Comparison of ENCODE assay signal across 8 cellular contexts in genomic region chr3:138118863-138119766, GRCh38. TPM values are rescaled to one million over a fixed set of nuclear protein-coding genes. Genes with fewer than 3 reads are reported as not detected.
DNase-seq lines count a peak whose midpoint lies in the region; ATAC-seq and TF ChIP-seq lines count a peak whose summit lies in the region.

No MANE protein-coding gene starts in this region.

- POLR2A ChIA-PET in HEK293 (lab: Yijun Ruan, JAX): interaction anchor here (0.6 kb wide), 1 partner anchor 145 kb away, joined by 4 read pairs; no protein-coding TSS in a partner anchor

- H3K36me3 Mint-ChIP-seq in progenitor cell of endocrine pancreas (ENCODE audit: insufficient read depth): peaks cover 6% of the 10 kb centered on the region

- H3K4me3 ChIP-seq in HEK293 (ENCODE audit: low read depth, low read length): no peak overlapping the region

- ATAC-seq in Right ventricle myocardium superior (ENCODE audit: poor library complexity) (peak; percentile 56), GM18858 (IDR thresholded peaks at IDR 0.05; ENCODE audit: unreplicated experiment) (no peak)

- TF ChIP-seq CTCF in HEK293 (tag by site-specific recombination; IDR thresholded peaks at IDR 0.05) (peak; percentile 42), progenitor cell of endocrine pancreas (IDR thresholded peaks at IDR 0.05; ENCODE audit: unreplicated experiment) (peak; percentile 77)

- intact Hi-C loops in Right ventricle myocardium superior (cut with DNase I): loop anchor here (2.0 kb wide), 1 partner anchor 50 kb away; no protein-coding TSS in a partner anchor

- DNase-seq in GF-D8 (lab: John Stamatoyannopoulos, UW): peak; percentile 13
- DNase-seq in MV-4-11 (lab: John Stamatoyannopoulos, UW): peak; percentile 44
- DNase-seq in SHP77 (lab: John Stamatoyannopoulos, UW): peak; percentile 67 to 79
- DNase-seq in activated naive CD4-positive, alpha-beta T cell treated with anti-CD3 and anti-CD28 coated beads, Interleukin-2, amount 50 U/mL, for 16 hours: peak; percentile 51
- peak; percentile 74 for DNase-seq in Right ventricle myocardium superior
- DNase-seq in progenitor cell of endocrine pancreas (ENCODE audit: low spot score, unreplicated experiment): peak; percentile 69

- H3K4me1 ChIP-seq in HEK293 (ENCODE audit: control insufficient read depth, insufficient read depth, low read length): no peaks in the 10 kb centered on the region

- CTCF ChIA-PET in HEK293 (lab: Yijun Ruan, JAX): interaction anchor here (0.5 to 3.0 kb wide), 30 partner anchors 12 to 1812 kb away, joined by 3 to 63 read pairs (median 4); no protein-coding TSS in a partner anchor

- no peak overlapping the region for H3K27ac Mint-ChIP-seq in progenitor cell of endocrine pancreas

- no peaks in the 10 kb centered on the region for H3K36me3 ChIP-seq in HEK293 (ENCODE audit: control insufficient read depth in 2 of 2, insufficient read depth in 1 of 2, low read length in 2 of 2)

- H3K4me1 Mint-ChIP-seq in progenitor cell of endocrine pancreas (ENCODE audit: low read depth): peaks cover 18% of the 10 kb centered on the region

- no peak overlapping the region for H3K27ac ChIP-seq in HEK293 (ENCODE audit: extremely low read depth, low read depth, low read length)

- H3K27me3 Mint-ChIP-seq in progenitor cell of endocrine pancreas: no peaks in the 10 kb centered on the region

- peaks cover 4% of the 10 kb centered on the region for H3K9me3 Mint-ChIP-seq in progenitor cell of endocrine pancreas (ENCODE audit: low read depth)

- no peaks in the 10 kb centered on the region for H3K9me3 ChIP-seq in HEK293 (ENCODE audit: control insufficient read depth, insufficient read depth, low read depth, low read length)

- no peak overlapping the region for H3K4me3 Mint-ChIP-seq in progenitor cell of endocrine pancreas (ENCODE audit: low read depth)

TF ChIP-seq in HEK293, 187 proteins besides CTCF, POLR2A, EP300 and RAD21:
- no peak for TF ChIP-seq ZNF747 (tag by site-specific recombination; IDR thresholded peaks at IDR 0.05)
- no peak for TF ChIP-seq ZNF707 (tag by site-specific recombination; IDR thresholded peaks at IDR 0.05)
- 0 out of 2 replicates have a peak, but pooled peaks have one; percentile 34 for TF ChIP-seq ZBTB8A (tag by site-specific recombination; IDR thresholded peaks at IDR 0.05)
- no peak for TF ChIP-seq ZNF645 (tag by site-specific recombination; IDR thresholded peaks at IDR 0.05)
- peak; percentile 44 for TF ChIP-seq ZFHX2 (tag by site-specific recombination; conservative IDR thresholded peaks at IDR 0.05)
- peak; percentile 81 for TF ChIP-seq ZNF654 (tag by site-specific recombination; IDR thresholded peaks at IDR 0.05; ENCODE audit: low read depth)
- no peak for TF ChIP-seq ZNF510 (tag by site-specific recombination; IDR thresholded peaks at IDR 0.05; ENCODE audit: insufficient replicate concordance)
- TF ChIP-seq ZNF324 (tag by site-specific recombination; IDR thresholded peaks at IDR 0.05): no peak
- TF ChIP-seq ZNF580 (tag by site-specific recombination; IDR thresholded peaks at IDR 0.05): no peak
- TF ChIP-seq IKZF3 (tag by site-specific recombination; IDR thresholded peaks at IDR 0.05): peak; percentile 43; the same call in 1 of the 2 replicates
- no peak for TF ChIP-seq ZBTB26 (tag by site-specific recombination; optimal IDR thresholded peaks at IDR 0.05)
- TF ChIP-seq ZNF350 (tag by site-specific recombination; IDR thresholded peaks at IDR 0.05): no peak
- no peak for TF ChIP-seq ZNF37A (tag by site-specific recombination; IDR thresholded peaks at IDR 0.05)
- 0 out of 2 replicates have a peak, but pooled peaks have one; percentile 32 for TF ChIP-seq ZNF335 (tag by site-specific recombination; conservative IDR thresholded peaks at IDR 0.05)
- no peak for TF ChIP-seq ZNF416 (tag by site-specific recombination; IDR thresholded peaks at IDR 0.05)
- no peak for TF ChIP-seq ZNF157 (tag by site-specific recombination; IDR thresholded peaks at IDR 0.05)
- no peak for TF ChIP-seq INSM2 (tag by site-specific recombination; IDR thresholded peaks at IDR 0.05)
- TF ChIP-seq ZNF600 (tag by site-specific recombination; IDR thresholded peaks at IDR 0.05): 0 out of 2 replicates have a peak, but pooled peaks have one; percentile 13
- 0 out of 2 replicates have a peak, but pooled peaks have one; percentile 8 for TF ChIP-seq KLF10 (tag by site-specific recombination; IDR thresholded peaks at IDR 0.05)
- TF ChIP-seq REPIN1 (tag by site-specific recombination; IDR thresholded peaks at IDR 0.05; ENCODE audit: low read depth): no peak

RNA-seq across cellular contexts. Expression of gene DZIP1L, which starts 3.7 kb away (rescaled TPM):
- total RNA-seq in Right ventricle myocardium superior (4.1 TPM), progenitor cell of endocrine pancreas (81.9 and 85.7 TPM in 2 replicates)

RNA-seq across cellular contexts. Expression of gene A4GNT, which starts 13.1 kb away (rescaled TPM):
- total RNA-seq in Right ventricle myocardium superior (not detected), progenitor cell of endocrine pancreas (3.1 and 3.4 TPM in 2 replicates)

RNA-seq across cellular contexts. Expression of gene DBR1, which starts 55.6 kb away (rescaled TPM):
- 8.3 TPM for total RNA-seq in Right ventricle myocardium superior
- total RNA-seq in progenitor cell of endocrine pancreas: 31.8 and 34.2 TPM in 2 replicates

Comparison
In these comparisons a context has a peak if more than half of its experiments do, and no peak if none do; other contexts are left out.
1. DNase-seq: peak in every context shown above with its lines; median percentile 74 in Right ventricle myocardium superior; 73 in SHP77; 69 in progenitor cell of endocrine pancreas; 51 in activated naive CD4-positive, alpha-beta T cell treated with anti-CD3 and anti-CD28 coated beads, Interleukin-2, amount 50 U/mL, for 16 hours; 44 in MV-4-11; 13 in GF-D8.
2. RNA of gene DZIP1L, which starts 3.7 kb away (total RNA-seq): 81.9 to 85.7 TPM in progenitor cell of endocrine pancreas; 4.1 TPM in Right ventricle myocardium superior (single experiment); every median in the first group is over 10 times any median in the second.